28 cellular contexts compared by ENCODE assay signal in genomic region chr11:80317612-80318011, GRCh38.
"Had no signal": no experiment of that assay in that cellular context is flagged by ENCODE, and none has a peak within 500 bp of the region (broad histone marks: within the 10 kb centered on the region; RNA-seq: fewer than 3 reads in every experiment).

No MANE protein-coding gene starts in this region.

- H3K36me3 ChIP-seq: ascending aorta, cardiac muscle cell, Peyer's patch, SJSA1 had no signal

- ATAC-seq: activated CD8-positive, alpha-beta T cell treated with anti-CD3 and anti-CD28 coated beads for 36 hours; PC-3 had no signal

- H3K4me3 ChIP-seq: ascending aorta, cardiac muscle cell, coronary artery, Peyer's patch, SJSA1 had no signal

- H3K27ac ChIP-seq: ascending aorta, cardiac muscle cell, coronary artery, Peyer's patch, SJSA1 had no signal

- DNase-seq: activated CD4-positive, alpha-beta T cell treated with anti-CD3 and anti-CD28 coated beads, Interleukin-2, amount 10 ng/mL, durations not matched to agents 24 days and 14 days; activated CD4-positive, alpha-beta T cell treated with anti-CD3 and anti-CD28 coated beads, Interleukin-2, amount 50 U/mL, for 4 hours; activated CD8-positive, alpha-beta T cell treated with anti-CD3 and anti-CD28 coated beads for 36 hours; activated gamma-delta T cell treated with Interleukin-2 at 50 U/mL for 16 hours; activated naive CD4-positive, alpha-beta T cell treated with anti-CD3 and anti-CD28 coated beads, Interleukin-2, amount 50 U/mL, for 16 hours; activated naive CD8-positive, alpha-beta T cell treated with anti-CD3 and anti-CD28 coated beads for 36 hours; activated T-cell treated with anti-CD3 and anti-CD28 coated beads, Interleukin-2, amount 50 U/mL, for 24 hours; amniotic stem cell; Karpas-422; KBM-7; NCI-H1105; NCI-H1417 treated with DMSO at 0.1 percent for 48 hours; NCI-H187 treated with DMSO at 0.1 percent for 48 hours; NCI-H2081; NCI-H2171; NCI-H446; NCI-H510A treated with DMSO at 0.1 percent for 48 hours; NCI-H526 treated with DMSO at 0.1 percent for 48 hours; PC-3; Peyer's patch; RPMI8226; SHP77 treated with DMSO at 0.1 percent for 48 hours; SK-N-SH had no signal

- H3K4me1 ChIP-seq: ascending aorta, Peyer's patch, SJSA1 had no signal

- FAIRE-seq: TTC549 had no signal

- H3K27me3 ChIP-seq: ascending aorta, cardiac muscle cell, Peyer's patch, SJSA1 had no signal

- H3K9ac ChIP-seq: SK-N-SH had no signal

- H3K9me3 ChIP-seq: ascending aorta, Peyer's patch, SJSA1, SK-N-SH had no signal
